In the genomic region with DNA sequence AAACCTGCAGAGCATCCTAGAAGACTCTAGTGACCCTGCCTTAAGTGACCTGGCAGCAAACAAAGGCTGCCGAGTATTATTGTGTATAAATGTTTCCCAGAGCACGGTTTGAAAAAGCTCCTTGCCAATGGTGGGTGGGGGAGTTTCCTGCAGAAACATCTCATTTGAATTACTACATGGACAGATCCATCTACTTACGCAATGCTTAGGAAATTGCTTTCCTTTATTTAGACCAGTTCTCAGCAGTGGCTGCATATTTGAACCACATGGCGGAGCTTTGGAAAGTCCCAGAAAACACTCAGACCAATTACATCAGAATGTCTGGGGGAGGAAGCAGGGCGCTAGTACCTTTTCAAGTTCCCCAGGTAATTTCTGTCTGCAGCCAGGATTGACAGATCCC, we compare ENCODE assay signal across 12 cellular contexts.
DNase-seq lines count a peak whose midpoint lies in the region; ATAC-seq, FAIRE-seq and TF ChIP-seq lines count a peak whose summit lies in the region.
"Had no signal": no experiment of that assay in that cellular context is flagged by ENCODE, and none has a peak within 500 bp of the region (broad histone marks: within the 10 kb centered on the region; RNA-seq: fewer than 3 reads in every experiment).

No MANE protein-coding gene starts in this region.

- intact Hi-C loops in activated naive CD4-positive, alpha-beta T cell treated with anti-CD3 and anti-CD28 coated beads for 36 hours (cut with micrococcal nuclease) = no loop called here

- DNase-seq in activated naive CD4-positive, alpha-beta T cell treated with anti-CD3 and anti-CD28 coated beads for 36 hours = peak; percentile 55
- DNase-seq in activated naive CD4-positive, alpha-beta T cell treated with anti-CD3 and anti-CD28 coated beads, Interleukin-2, amount 10 ng/mL, durations not matched to agents 7 days and 5 days = no peak
- DNase-seq in chondrocyte (ENCODE audit: low spot score) (no peak), lung (ENCODE audit: low spot score) (peak; percentile 44), urothelium cell line (ENCODE audit: low spot score) (no peak), NCI-H1694 (lab: John Stamatoyannopoulos, UW) (no peak)
- DNase-seq: Karpas-422; stimulated activated naive CD4-positive, alpha-beta T cell had no signal

- no peaks in the 10 kb centered on the region for H3K9me3 ChIP-seq in lung (ENCODE audit: control insufficient read depth in 2 of 2, insufficient read depth in 1 of 2, low read length in 1 of 2)

- H3K9me3 Mint-ChIP-seq in activated naive CD4-positive, alpha-beta T cell treated with anti-CD3 and anti-CD28 coated beads for 36 hours = no peaks in the 10 kb centered on the region
- H3K9me3 Mint-ChIP-seq in activated naive CD4-positive, alpha-beta T cell treated with anti-CD3 and anti-CD28 coated beads, Interleukin-2, amount 10 ng/mL, durations not matched to agents 7 days and 5 days = no peaks in the 10 kb centered on the region
- peaks cover 14% of the 10 kb centered on the region for H3K9me3 Mint-ChIP-seq in chondrocyte (ENCODE audit: low read depth)

- CTCF ChIA-PET in activated naive CD4-positive, alpha-beta T cell treated with anti-CD3 and anti-CD28 coated beads for 36 hours (lab: Charles Lee) = no interaction called here
- CTCF ChIA-PET in activated naive CD4-positive, alpha-beta T cell treated with anti-CD3 and anti-CD28 coated beads, Interleukin-2, amount 10 ng/mL, durations not matched to agents 7 days and 5 days (lab: Charles Lee) = no interaction called here

- WGBS in lung, 2 donors = 11 to 38% methylated on average over 5 of the region's 5 CpGs

- ATAC-seq in lung (ENCODE audit: insufficient read depth, low FRiP score) (peak; percentile 56), HG03175 (IDR thresholded peaks at IDR 0.05; ENCODE audit: unreplicated experiment) (no peak), HG02571 (IDR thresholded peaks at IDR 0.05; ENCODE audit: unreplicated experiment) (no peak)

- H3K27me3 ChIP-seq in lung (ENCODE audit: control insufficient read depth, insufficient read depth) = no peaks in the 10 kb centered on the region

- no peak overlapping the region for H3K27ac Mint-ChIP-seq in activated naive CD4-positive, alpha-beta T cell treated with anti-CD3 and anti-CD28 coated beads for 36 hours
- no peak overlapping the region for H3K27ac Mint-ChIP-seq in activated naive CD4-positive, alpha-beta T cell treated with anti-CD3 and anti-CD28 coated beads, Interleukin-2, amount 10 ng/mL, durations not matched to agents 7 days and 5 days
- peak overlapping the region; percentile 41 for H3K27ac Mint-ChIP-seq in chondrocyte (ENCODE audit: unreplicated experiment)
- H3K27ac Mint-ChIP-seq: CD14-positive monocyte; T-helper 1 cell treated with Interleukin-12 subunit alpha and Interleukin-12 subunit beta and Interleukin-4 antibody, amounts not matched to agents 30 μg/mL and 1 μg/mL, for 36 hours had no signal

- no peak overlapping the region for H3K4me3 Mint-ChIP-seq in activated naive CD4-positive, alpha-beta T cell treated with anti-CD3 and anti-CD28 coated beads for 36 hours
- no peak overlapping the region for H3K4me3 Mint-ChIP-seq in activated naive CD4-positive, alpha-beta T cell treated with anti-CD3 and anti-CD28 coated beads, Interleukin-2, amount 10 ng/mL, durations not matched to agents 7 days and 5 days
- no peak overlapping the region for H3K4me3 Mint-ChIP-seq in chondrocyte (ENCODE audit: unreplicated experiment)
- H3K4me3 Mint-ChIP-seq: CD14-positive monocyte; T-helper 1 cell treated with Interleukin-12 subunit alpha and Interleukin-12 subunit beta and Interleukin-4 antibody, amounts not matched to agents 30 μg/mL and 1 μg/mL, for 36 hours had no signal

- no peak overlapping the region for H3K4me3 ChIP-seq in lung

- peak; percentile 46 for FAIRE-seq in urothelium cell line (lab: Jason Lieb, UNC)

- H3K4me1 ChIP-seq in lung (ENCODE audit: control insufficient read depth in 2 of 2, insufficient read depth in 2 of 2, low read length in 2 of 2) = peaks cover 0 to 4% of the 10 kb centered on the region in 2 donors

- H3K27ac ChIP-seq in lung (ENCODE audit: low read depth in 1 of 2, low read length in 1 of 2) = no peak overlapping the region

- no peaks in the 10 kb centered on the region for H3K36me3 ChIP-seq in lung (ENCODE audit: control insufficient read depth in 2 of 2, insufficient read depth in 2 of 2, low read length in 2 of 2)

- peaks cover 13% of the 10 kb centered on the region for H3K4me1 Mint-ChIP-seq in activated naive CD4-positive, alpha-beta T cell treated with anti-CD3 and anti-CD28 coated beads for 36 hours (ENCODE audit: low read depth)
- no peaks in the 10 kb centered on the region for H3K4me1 Mint-ChIP-seq in activated naive CD4-positive, alpha-beta T cell treated with anti-CD3 and anti-CD28 coated beads, Interleukin-2, amount 10 ng/mL, durations not matched to agents 7 days and 5 days
- peaks cover 11% of the 10 kb centered on the region for H3K4me1 Mint-ChIP-seq in chondrocyte (ENCODE audit: low read depth)
- H3K4me1 Mint-ChIP-seq: CD14-positive monocyte had no signal

- no peak for TF ChIP-seq CTCF in chondrocyte (IDR thresholded peaks at IDR 0.05)
- no peak for TF ChIP-seq CTCF in lung (IDR thresholded peaks at IDR 0.05; ENCODE audit: control extremely low read depth, extremely low read depth)

- no peaks in the 10 kb centered on the region for H3K27me3 Mint-ChIP-seq in activated naive CD4-positive, alpha-beta T cell treated with anti-CD3 and anti-CD28 coated beads for 36 hours (ENCODE audit: low read depth)
- H3K27me3 Mint-ChIP-seq in activated naive CD4-positive, alpha-beta T cell treated with anti-CD3 and anti-CD28 coated beads, Interleukin-2, amount 10 ng/mL, durations not matched to agents 7 days and 5 days = no peaks in the 10 kb centered on the region
- H3K27me3 Mint-ChIP-seq in chondrocyte (ENCODE audit: low read depth) = no peaks in the 10 kb centered on the region

- no peaks in the 10 kb centered on the region for H3K36me3 Mint-ChIP-seq in activated naive CD4-positive, alpha-beta T cell treated with anti-CD3 and anti-CD28 coated beads for 36 hours (ENCODE audit: low read depth)
- H3K36me3 Mint-ChIP-seq in activated naive CD4-positive, alpha-beta T cell treated with anti-CD3 and anti-CD28 coated beads, Interleukin-2, amount 10 ng/mL, durations not matched to agents 7 days and 5 days = no peaks in the 10 kb centered on the region
- H3K36me3 Mint-ChIP-seq in chondrocyte (ENCODE audit: low read depth) = peaks cover 1% of the 10 kb centered on the region
- H3K36me3 Mint-ChIP-seq: CD14-positive monocyte had no signal

Comparison
In these comparisons a context has a peak if more than half of its experiments do, and no peak if none do; other contexts are left out.
1. DNase-seq: peak in activated naive CD4-positive, alpha-beta T cell treated with anti-CD3 and anti-CD28 coated beads for 36 hours (single experiment) and lung (single experiment); none in activated naive CD4-positive, alpha-beta T cell treated with anti-CD3 and anti-CD28 coated beads, Interleukin-2, amount 10 ng/mL, durations not matched to agents 7 days and 5 days (single experiment), chondrocyte (single experiment), urothelium cell line (single experiment) and NCI-H1694 (single experiment).